In the genomic region with DNA sequence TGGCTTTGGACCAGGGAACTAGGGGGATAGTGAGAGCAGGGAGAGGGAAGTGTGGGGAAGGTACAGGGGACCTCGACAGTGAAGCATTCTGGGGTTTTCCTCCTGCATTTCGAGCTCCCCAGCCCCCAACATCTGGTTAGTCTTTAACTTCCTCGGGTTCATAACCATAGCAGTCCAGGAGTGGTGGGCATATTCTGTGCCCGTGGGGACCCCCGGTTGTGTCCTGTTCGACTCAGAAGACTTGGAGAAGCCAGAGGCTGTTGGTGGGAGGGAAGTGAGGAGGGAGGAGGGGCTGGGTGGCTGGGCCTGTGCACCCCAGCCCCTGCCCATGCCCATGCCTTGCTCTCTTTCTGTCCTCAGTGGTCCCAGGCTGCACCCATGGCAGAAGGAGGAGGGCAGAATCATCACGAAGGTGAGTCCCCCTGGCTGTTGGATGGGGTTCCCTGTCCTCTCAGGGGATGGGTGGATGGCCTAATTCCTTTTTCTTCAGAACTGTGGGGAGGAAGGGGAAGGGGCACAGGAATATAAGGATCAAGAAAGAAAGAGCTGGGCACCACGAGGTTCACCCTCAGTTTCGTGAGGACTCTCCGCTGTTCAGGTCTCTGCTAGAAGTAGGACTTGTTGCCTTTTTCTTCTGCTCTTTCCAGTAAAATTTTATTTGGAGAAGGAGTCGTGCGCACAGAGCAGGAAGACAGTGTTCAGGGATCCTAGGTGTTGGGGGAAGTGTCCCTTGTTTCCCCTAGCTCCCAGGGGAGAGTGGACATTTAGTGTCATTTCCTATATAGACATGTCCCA, we compare ENCODE assay signal across 8 cellular contexts. TPM values are rescaled to one million over a fixed set of nuclear protein-coding genes. Genes with fewer than 3 reads are reported as not detected.
A peak's percentile ranks its signal among the peaks of the same experiment; 100 is the strongest.
DNase-seq lines count a peak whose midpoint lies in the region; ATAC-seq and TF ChIP-seq lines count a peak whose summit lies in the region.

No MANE protein-coding gene starts in this region.

- no peak for TF ChIP-seq CTCF in SK-N-SH (IDR thresholded peaks at IDR 0.05)
- no peak for TF ChIP-seq CTCF in WTC11 (IDR thresholded peaks at IDR 0.05)

- no peak for TF ChIP-seq EP300 in SK-N-SH (IDR thresholded peaks at IDR 0.05; ENCODE audit: borderline replicate concordance in 1 of 2, low read depth in 1 of 2, low read length in 1 of 2)

- H3K27ac ChIP-seq in SK-N-SH (ENCODE audit: low read depth in 2 of 2, low read length in 1 of 2) (peak overlapping the region; percentile 33 to 93; a peak in 3 of 4 replicates), right cardiac atrium (ENCODE audit: low read length) (peak overlapping the region; percentile 95)

- ATAC-seq in SK-N-SH treated with all-trans-retinoic acid at 6 μM for 48 hours, result no peak
- ATAC-seq in WTC11, result no peak
- ATAC-seq in right cardiac atrium, result no peak
- no peak for ATAC-seq in stimulated activated effector memory CD8-positive, alpha-beta T cell treated with anti-CD3 and anti-CD28 coated beads, Interleukin-12 subunit alpha, Interleukin-12 subunit beta, amount 100 ng/mL, for 72 hours
- ATAC-seq in HG03097 (IDR thresholded peaks at IDR 0.05; ENCODE audit: low FRiP score, unreplicated experiment), result no peak
- no peak for ATAC-seq in HG02623 (IDR thresholded peaks at IDR 0.05; ENCODE audit: unreplicated experiment)

- DNase-seq in SK-N-SH, result no peak
- DNase-seq in WTC11 (ENCODE audit: low spot score), result peak; percentile 9
- DNase-seq in right cardiac atrium, result no peak
- DNase-seq in stimulated activated effector memory CD8-positive, alpha-beta T cell treated with anti-CD3 and anti-CD28 coated beads, Interleukin-12 subunit alpha, Interleukin-12 subunit beta, amount 100 ng/mL, for 72 hours (ENCODE audit: low spot score in 2 of 2), result no peak
- DNase-seq in hippocampal formation (lab: John Stamatoyannopoulos, UW), result no peak

- H3K36me3 ChIP-seq in SK-N-SH (replicated peaks in 1 of 2; ENCODE audit: control insufficient read depth in 1 of 2, insufficient read depth in 2 of 2, low read length in 1 of 2), result peaks cover 18 to 35% of the 10 kb centered on the region in 2 experiments

- CTCF ChIA-PET in SK-N-SH (lab: Yijun Ruan, JAX) (interaction anchor here (0.6 to 9.3 kb wide), 71 partner anchors 9 to 450 kb away, joined by 3 to 140 read pairs (median 5); no protein-coding TSS in a partner anchor), WTC11 (lab: Charles Lee) (interaction anchor here (0.5 to 3.4 kb wide), 55 partner anchors 8 to 570 kb away, joined by 3 to 56 read pairs (median 3); a partner anchor contains a TSS)

- H4K20me1 ChIP-seq in SK-N-SH (ENCODE audit: insufficient read depth), result peaks cover 57% of the 10 kb centered on the region

- peak overlapping the region; percentile 43 for H3K4me3 Mint-ChIP-seq in WTC11
- H3K4me3 Mint-ChIP-seq in stimulated activated effector memory CD8-positive, alpha-beta T cell treated with anti-CD3 and anti-CD28 coated beads, Interleukin-12 subunit alpha, Interleukin-12 subunit beta, amount 100 ng/mL, for 72 hours, result peak overlapping the region; percentile 88

- H3K4me2 ChIP-seq in SK-N-SH, result peak overlapping the region; percentile 99

- peaks cover 36% of the 10 kb centered on the region for H3K4me1 Mint-ChIP-seq in WTC11
- peaks cover 53% of the 10 kb centered on the region for H3K4me1 Mint-ChIP-seq in stimulated activated effector memory CD8-positive, alpha-beta T cell treated with anti-CD3 and anti-CD28 coated beads, Interleukin-12 subunit alpha, Interleukin-12 subunit beta, amount 100 ng/mL, for 72 hours

- POLR2A ChIA-PET in SK-N-SH (lab: Yijun Ruan, JAX) (interaction anchor here (0.6 to 3.4 kb wide), 13 partner anchors 8 to 309 kb away, joined by 3 to 11 read pairs (median 4); no protein-coding TSS in a partner anchor), WTC11 (lab: Charles Lee) (interaction anchor here (0.6 to 1.4 kb wide), 2 partner anchors 13 to 106 kb away, joined by 3 to 7 read pairs; no protein-coding TSS in a partner anchor)

- H3K4me1 ChIP-seq in SK-N-SH (ENCODE audit: control insufficient read depth in 1 of 2, insufficient read depth in 2 of 2, low read depth in 1 of 2, low read length in 1 of 2) (peaks cover 16 to 58% of the 10 kb centered on the region in 2 experiments), right cardiac atrium (ENCODE audit: control insufficient read depth, insufficient read depth, low read length) (peaks cover 13% of the 10 kb centered on the region)

- no peak for TF ChIP-seq RAD21 in SK-N-SH (IDR thresholded peaks at IDR 0.05; ENCODE audit: low read length)

- H3K27ac Mint-ChIP-seq in WTC11, result peak overlapping the region; percentile 82
- no peak overlapping the region for H3K27ac Mint-ChIP-seq in stimulated activated effector memory CD8-positive, alpha-beta T cell treated with anti-CD3 and anti-CD28 coated beads, Interleukin-12 subunit alpha, Interleukin-12 subunit beta, amount 100 ng/mL, for 72 hours

- H3K9me2 ChIP-seq in SK-N-SH, result no peaks in the 10 kb centered on the region

- H3K9me3 ChIP-seq in SK-N-SH (no peaks in the 10 kb centered on the region; the same call in 1 of the 2 replicates), right cardiac atrium (ENCODE audit: control insufficient read depth, low read length) (no peaks in the 10 kb centered on the region)

- no peaks in the 10 kb centered on the region for H3K9me3 Mint-ChIP-seq in WTC11
- H3K9me3 Mint-ChIP-seq in stimulated activated effector memory CD8-positive, alpha-beta T cell treated with anti-CD3 and anti-CD28 coated beads, Interleukin-12 subunit alpha, Interleukin-12 subunit beta, amount 100 ng/mL, for 72 hours, result no peaks in the 10 kb centered on the region

- peaks cover 2% of the 10 kb centered on the region; the same call in 1 of the 2 replicates for H3K27me3 Mint-ChIP-seq in WTC11 (ENCODE audit: low read depth)

- H3K36me3 Mint-ChIP-seq in WTC11, result peaks cover 26% of the 10 kb centered on the region
- H3K36me3 Mint-ChIP-seq in stimulated activated effector memory CD8-positive, alpha-beta T cell treated with anti-CD3 and anti-CD28 coated beads, Interleukin-12 subunit alpha, Interleukin-12 subunit beta, amount 100 ng/mL, for 72 hours, result peaks cover 92% of the 10 kb centered on the region

- intact Hi-C loops in right cardiac atrium (cut with DNase I), result loop anchor here (5.0 kb wide), 4 partner anchors 63 to 233 kb away; no protein-coding TSS in a partner anchor

- peaks cover 75% of the 10 kb centered on the region for H3K79me2 ChIP-seq in SK-N-SH (ENCODE audit: insufficient read depth)

- H3K27me3 ChIP-seq in SK-N-SH (ENCODE audit: insufficient read depth) (no peaks in the 10 kb centered on the region), right cardiac atrium (ENCODE audit: control insufficient read depth, insufficient read depth) (no peaks in the 10 kb centered on the region)

- H2AFZ ChIP-seq in SK-N-SH (ENCODE audit: low read depth), result no peak overlapping the region

- H3F3A ChIP-seq in SK-N-SH (replicated peaks; ENCODE audit: insufficient read depth), result no peaks in the 10 kb centered on the region

- H3K4me3 ChIP-seq in SK-N-SH (ENCODE audit: low read depth in 2 of 2, low read length in 1 of 2), result peak overlapping the region; percentile 94 to 95
- peak overlapping the region; percentile 64 for H3K4me3 ChIP-seq in right cardiac atrium (ENCODE audit: low read length)

- no peak overlapping the region for H3K9ac ChIP-seq in SK-N-SH

- WGBS in SK-N-SH (ENCODE audit: low lambda C conversion rate), result 79% methylated on average over 12 of the region's 12 CpGs
- 45% methylated on average over 12 of the region's 12 CpGs for WGBS in right cardiac atrium

TF ChIP-seq in SK-N-SH, 30 proteins besides CTCF, POLR2A, EP300 and RAD21 (continues in another document):
- no peak for TF ChIP-seq ELF1 (IDR thresholded peaks at IDR 0.05)
- TF ChIP-seq, protein P1, sequence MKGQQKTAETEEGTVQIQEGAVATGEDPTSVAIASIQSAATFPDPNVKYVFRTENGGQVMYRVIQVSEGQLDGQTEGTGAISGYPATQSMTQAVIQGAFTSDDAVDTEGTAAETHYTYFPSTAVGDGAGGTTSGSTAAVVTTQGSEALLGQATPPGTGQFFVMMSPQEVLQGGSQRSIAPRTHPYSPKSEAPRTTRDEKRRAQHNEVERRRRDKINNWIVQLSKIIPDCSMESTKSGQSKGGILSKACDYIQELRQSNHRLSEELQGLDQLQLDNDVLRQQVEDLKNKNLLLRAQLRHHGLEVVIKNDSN (IDR thresholded peaks at IDR 0.05; ENCODE audit: borderline replicate concordance, low read depth), result no peak
- TF ChIP-seq RXRA (IDR thresholded peaks at IDR 0.05; ENCODE audit: borderline replicate concordance, low read depth), result no peak
- no peak for TF ChIP-seq FOXJ3 (CRISPR knock-in tag; IDR thresholded peaks at IDR 0.05)
- no peak for TF ChIP-seq TEAD4 (IDR thresholded peaks at IDR 0.05; ENCODE audit: borderline replicate concordance, insufficient read depth)

TF ChIP-seq in SK-N-SH treated with all-trans-retinoic acid at 6 μM for 48 hours, 23 proteins besides CTCF, POLR2A, EP300 and RAD21 (continues in another document):
- TF ChIP-seq PPARA (CRISPR knock-in tag; IDR thresholded peaks at IDR 0.05; ENCODE audit: borderline replicate concordance), result no peak

TF ChIP-seq in WTC11, 78 proteins besides CTCF, POLR2A, EP300 and RAD21 (continues in another document):
- TF ChIP-seq, protein P2, sequence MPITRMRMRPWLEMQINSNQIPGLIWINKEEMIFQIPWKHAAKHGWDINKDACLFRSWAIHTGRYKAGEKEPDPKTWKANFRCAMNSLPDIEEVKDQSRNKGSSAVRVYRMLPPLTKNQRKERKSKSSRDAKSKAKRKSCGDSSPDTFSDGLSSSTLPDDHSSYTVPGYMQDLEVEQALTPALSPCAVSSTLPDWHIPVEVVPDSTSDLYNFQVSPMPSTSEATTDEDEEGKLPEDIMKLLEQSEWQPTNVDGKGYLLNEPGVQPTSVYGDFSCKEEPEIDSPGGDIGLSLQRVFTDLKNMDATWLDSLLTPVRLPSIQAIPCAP (CRISPR knock-in tag; IDR thresholded peaks at IDR 0.05), result no peak
- TF ChIP-seq, protein P3, sequence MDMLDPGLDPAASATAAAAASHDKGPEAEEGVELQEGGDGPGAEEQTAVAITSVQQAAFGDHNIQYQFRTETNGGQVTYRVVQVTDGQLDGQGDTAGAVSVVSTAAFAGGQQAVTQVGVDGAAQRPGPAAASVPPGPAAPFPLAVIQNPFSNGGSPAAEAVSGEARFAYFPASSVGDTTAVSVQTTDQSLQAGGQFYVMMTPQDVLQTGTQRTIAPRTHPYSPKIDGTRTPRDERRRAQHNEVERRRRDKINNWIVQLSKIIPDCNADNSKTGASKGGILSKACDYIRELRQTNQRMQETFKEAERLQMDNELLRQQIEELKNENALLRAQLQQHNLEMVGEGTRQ (CRISPR knock-in tag; IDR thresholded peaks at IDR 0.05), result no peak
- no peak for TF ChIP-seq RELA (CRISPR knock-in tag; IDR thresholded peaks at IDR 0.05; ENCODE audit: borderline replicate concordance)
- no peak for TF ChIP-seq TCF7 (CRISPR knock-in tag; IDR thresholded peaks at IDR 0.05; ENCODE audit: low read depth)
- TF ChIP-seq IRF2 (CRISPR knock-in tag; IDR thresholded peaks at IDR 0.05; ENCODE audit: borderline replicate concordance, low read depth), result no peak

RNA-seq across cellular contexts. Expression of a gene that starts 4.2 kb away (rescaled TPM):
- polyA plus RNA-seq in SK-N-SH (2012; rRNA removed) (81.0 and 130 TPM in 2 replicates), right cardiac atrium (246 TPM)
- polyA plus RNA-seq in SK-N-SH (2012; cell fraction: cytosol; rRNA removed), result 42.6 and 66.6 TPM in 2 replicates
- 412 and 501 TPM in 2 replicates for polyA plus RNA-seq in SK-N-SH (2012; cell fraction: nucleus; rRNA removed)
- total RNA-seq in WTC11 (2021) (41.9 to 44.4 TPM (median 43.8 TPM) in 3 replicates), right cardiac atrium (100 to 1,000 TPM; 163 to 296 (median 219) TPM)
